ENCODE assay signal across 10 cellular contexts in genomic region chr7:151311294-151311864, GRCh38. TPM values are rescaled to one million over a fixed set of nuclear protein-coding genes. Genes with fewer than 3 reads are reported as not detected.
DNase-seq lines count a peak whose midpoint lies in the region; ATAC-seq, FAIRE-seq and TF ChIP-seq lines count a peak whose summit lies in the region.
"Had no signal": no experiment of that assay in that cellular context is flagged by ENCODE, and none has a peak within 500 bp of the region (broad histone marks: within the 10 kb centered on the region; RNA-seq: fewer than 3 reads in every experiment).

No MANE protein-coding gene starts in this region.

- no peaks in the 10 kb centered on the region for H3K27me3 ChIP-seq in small intestine (ENCODE audit: control insufficient read depth in 2 of 2, insufficient read depth in 2 of 2, low read length in 2 of 2)
- H3K27me3 ChIP-seq: adrenal gland had no signal

- DNase-seq in activated CD4-positive, alpha-beta T cell treated with anti-CD3 and anti-CD28 coated beads, Interleukin-2, amount 10 ng/mL, durations not matched to agents 7 days and 5 days: peak; percentile 31
- no peak for DNase-seq in activated CD4-positive, alpha-beta T cell treated with anti-CD3 and anti-CD28 coated beads, Interleukin-2, amount 50 U/mL, for 1 hour
- DNase-seq in M059J (ENCODE audit: low read depth) (peak; percentile 21), astrocyte of the cerebellum (ENCODE audit: low read depth) (no peak), small intestine (peak; percentile 26), caudate nucleus (lab: John Stamatoyannopoulos, UW) (no peak)
- no peak for DNase-seq in activated effector memory CD4-positive, alpha-beta T cell treated with Interleukin-2 at 50 U/mL for 16 hours

- no peaks in the 10 kb centered on the region for H3K4me1 ChIP-seq in small intestine (ENCODE audit: control insufficient read depth in 2 of 2, insufficient read depth in 1 of 2, low read depth in 1 of 2, low read length in 1 of 2)

- POLR2A ChIA-PET in activated CD4-positive, alpha-beta T cell treated with anti-CD3 and anti-CD28 coated beads, Interleukin-2, amount 10 ng/mL, durations not matched to agents 7 days and 5 days (lab: Charles Lee): no interaction called here

- in situ Hi-C loops in astrocyte of the cerebellum (cut with HindIII; ENCODE audit: low sequenced_read_pairs): loop anchor here (5.0 kb wide), 2 partner anchors 51 to 74 kb away; no protein-coding TSS in a partner anchor

- H3K4me3 ChIP-seq in astrocyte of the cerebellum (ENCODE audit: low read depth, low read length) (no peak overlapping the region), small intestine (ENCODE audit: low read depth in 1 of 2, low read length in 2 of 2) (no peak overlapping the region)
- H3K4me3 ChIP-seq: adrenal gland had no signal

- peak; percentile 4 for TF ChIP-seq CTCF in astrocyte of the cerebellum (IDR thresholded peaks at IDR 0.05; ENCODE audit: low read depth, low read length, missing control alignments)

- 65 to 70% (median 68%) methylated on average over 6 of the region's 6 CpGs for WGBS in small intestine, 3 donors

- H3K9me3 ChIP-seq in small intestine (ENCODE audit: control insufficient read depth, low read depth): peaks cover 2% of the 10 kb centered on the region
- H3K9me3 ChIP-seq: adrenal gland had no signal

- FAIRE-seq in small intestine (lab: Jason Lieb, UNC): no peak

- peaks cover 5% of the 10 kb centered on the region for H3K9me3 Mint-ChIP-seq in activated CD4-positive, alpha-beta T cell treated with anti-CD3 and anti-CD28 coated beads, Interleukin-2, amount 10 ng/mL, durations not matched to agents 7 days and 5 days

- H3K36me3 ChIP-seq in small intestine (ENCODE audit: control insufficient read depth in 2 of 2, insufficient read depth in 2 of 2, low read length in 2 of 2): no peaks in the 10 kb centered on the region
- H3K36me3 ChIP-seq: adrenal gland had no signal

- no peak overlapping the region for H3K27ac Mint-ChIP-seq in activated CD4-positive, alpha-beta T cell treated with anti-CD3 and anti-CD28 coated beads, Interleukin-2, amount 10 ng/mL, durations not matched to agents 7 days and 5 days

- peaks cover 3% of the 10 kb centered on the region for H3K27me3 Mint-ChIP-seq in activated CD4-positive, alpha-beta T cell treated with anti-CD3 and anti-CD28 coated beads, Interleukin-2, amount 10 ng/mL, durations not matched to agents 7 days and 5 days

- H3K4me3 Mint-ChIP-seq in activated CD4-positive, alpha-beta T cell treated with anti-CD3 and anti-CD28 coated beads, Interleukin-2, amount 10 ng/mL, durations not matched to agents 7 days and 5 days: no peak overlapping the region

- no peak for ATAC-seq in HG02870 (IDR thresholded peaks at IDR 0.05; ENCODE audit: unreplicated experiment)
- ATAC-seq: Right ventricle myocardium inferior had no signal

- H3K4me1 Mint-ChIP-seq in activated CD4-positive, alpha-beta T cell treated with anti-CD3 and anti-CD28 coated beads, Interleukin-2, amount 10 ng/mL, durations not matched to agents 7 days and 5 days: peaks cover 12% of the 10 kb centered on the region

- CTCF ChIA-PET in activated CD4-positive, alpha-beta T cell treated with anti-CD3 and anti-CD28 coated beads, Interleukin-2, amount 10 ng/mL, durations not matched to agents 7 days and 5 days (lab: Charles Lee): interaction anchor here (0.6 to 1.4 kb wide), 7 partner anchors 13 to 517 kb away, joined by 3 to 4 read pairs (median 3); partner anchors contain the start of genes ABCF2 and NUB1

- H3K27ac ChIP-seq in small intestine (ENCODE audit: low read depth in 1 of 2, low read length in 1 of 2) (no peak overlapping the region), caudate nucleus (ENCODE audit: low read depth, low read length) (no peak overlapping the region)
- H3K27ac ChIP-seq: adrenal gland had no signal

- no peaks in the 10 kb centered on the region for H3K36me3 Mint-ChIP-seq in activated CD4-positive, alpha-beta T cell treated with anti-CD3 and anti-CD28 coated beads, Interleukin-2, amount 10 ng/mL, durations not matched to agents 7 days and 5 days (ENCODE audit: low read depth)

RNA-seq across cellular contexts. Expression of gene NUB1, which starts 30.2 kb away (rescaled TPM):
- total RNA-seq in activated CD4-positive, alpha-beta T cell treated with anti-CD3 and anti-CD28 coated beads, Interleukin-2, amount 10 ng/mL, durations not matched to agents 7 days and 5 days: 10 to 100 TPM; 69.7 to 85.5 TPM
- total RNA-seq in M059J (2014; rRNA removed; shearing (Covaris generic)): 72.3 and 74.4 TPM in 2 replicates
- 10 to 100 TPM; 37.4 to 70.8 (median 62.8) TPM for polyA plus RNA-seq in small intestine

Comparison
In these comparisons a context has a peak if more than half of its experiments do, and no peak if none do; other contexts are left out.
1. DNase-seq: peak in activated CD4-positive, alpha-beta T cell treated with anti-CD3 and anti-CD28 coated beads, Interleukin-2, amount 10 ng/mL, durations not matched to agents 7 days and 5 days (single experiment), M059J (single experiment) and small intestine (single experiment); none in activated CD4-positive, alpha-beta T cell treated with anti-CD3 and anti-CD28 coated beads, Interleukin-2, amount 50 U/mL, for 1 hour (single experiment), astrocyte of the cerebellum (single experiment), caudate nucleus (0 of 61) and activated effector memory CD4-positive, alpha-beta T cell treated with Interleukin-2 at 50 U/mL for 16 hours (single experiment).